26 cellular contexts compared by ENCODE assay signal in the genomic region with DNA sequence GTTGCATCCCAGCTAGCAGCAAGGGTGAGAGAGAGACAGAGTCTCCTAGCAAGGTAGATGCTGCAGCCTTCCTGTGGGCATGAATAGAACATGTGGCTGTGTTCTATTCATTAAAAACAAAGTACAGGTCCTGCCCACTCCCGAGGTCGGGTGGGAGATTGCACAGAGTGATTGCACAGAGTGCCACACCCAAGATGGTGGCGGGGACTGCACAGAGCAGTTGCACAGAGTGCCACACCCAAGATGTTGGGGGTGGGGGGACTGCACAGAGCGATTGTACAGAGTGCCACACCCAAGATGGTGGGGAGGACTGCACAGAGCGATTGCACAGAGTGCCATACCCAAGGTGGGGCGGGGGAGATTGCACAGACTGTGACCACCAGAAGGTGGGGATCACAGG.
"Had no signal": no experiment of that assay in that cellular context is flagged by ENCODE, and none has a peak within 500 bp of the region (broad histone marks: within the 10 kb centered on the region; RNA-seq: fewer than 3 reads in every experiment).

No MANE protein-coding gene starts in this region.

- H3K4me1 Mint-ChIP-seq: immature natural killer cell; mesothelial cell of epicardium; naive thymus-derived CD4-positive, alpha-beta T cell; stimulated activated naive B cell treated with anti-CD40 and anti-IgM and Interleukin-4, amounts not matched to agents 10 μg/mL and 1 μg/mL and 100 μg/mL, for 72 hours had no signal

- H3K36me3 Mint-ChIP-seq: immature natural killer cell; mesothelial cell of epicardium; naive thymus-derived CD4-positive, alpha-beta T cell; natural killer cell treated with Interleukin-12 subunit alpha and Interleukin-12 subunit beta and Interleukin-15 and Interleukin-18, amount 100 ng/mL, for 72 hours; stimulated activated naive B cell treated with anti-CD40 and anti-IgM and Interleukin-4, amounts not matched to agents 10 μg/mL and 1 μg/mL and 100 μg/mL, for 72 hours had no signal

- DNase-seq: hypothalamus; immature natural killer cell; kidney; left ventricle myocardium inferior; mesendoderm; naive thymus-derived CD4-positive, alpha-beta T cell; ovary; stimulated activated CD4-positive, alpha-beta T cell treated with anti-CD3 and anti-CD28 coated beads, Interleukin-12 subunit alpha, Interleukin-12 subunit beta, amount 100 ng/mL, for 4 hours; stimulated activated CD4-positive, alpha-beta T cell treated with anti-CD3 and anti-CD28 coated beads, Interleukin-15, amount 100 ng/mL, for 24 hours; stimulated activated CD4-positive, alpha-beta T cell treated with anti-CD3 and anti-CD28 coated beads, Interleukin-2, amount 100 ng/mL, for 24 hours; stimulated activated CD4-positive, alpha-beta T cell treated with anti-CD3 and anti-CD28 coated beads, Interleukin-4, amount 100 ng/mL, for 1 hour; stimulated activated naive B cell treated with anti-CD40 and anti-IgM and Interleukin-4, amounts not matched to agents 10 μg/mL and 1 μg/mL and 100 μg/mL, for 72 hours; stimulated activated naive CD8-positive, alpha-beta T cell treated with anti-CD3 and anti-CD28 coated beads, Interleukin-15, Interleukin-2, amounts not matched to agents 100 U/mL and 50 U/mL, for 24 hours; stomach; testis; thyroid gland; transverse colon; upper lobe of left lung had no signal

- H3K27ac Mint-ChIP-seq: immature natural killer cell; mesothelial cell of epicardium; naive thymus-derived CD4-positive, alpha-beta T cell; natural killer cell treated with Interleukin-12 subunit alpha and Interleukin-12 subunit beta and Interleukin-15 and Interleukin-18, amount 100 ng/mL, for 72 hours; progenitor cell of endocrine pancreas; stimulated activated naive B cell treated with anti-CD40 and anti-IgM and Interleukin-4, amounts not matched to agents 10 μg/mL and 1 μg/mL and 100 μg/mL, for 72 hours had no signal

- H3K9me3 ChIP-seq: left ventricle myocardium inferior, ovary, right atrium auricular region, stomach, testis, thyroid gland, transverse colon, upper lobe of left lung had no signal

- FAIRE-seq: islet of Langerhans, kidney had no signal

- H3K4me3 Mint-ChIP-seq: immature natural killer cell; mesothelial cell of epicardium; naive thymus-derived CD4-positive, alpha-beta T cell; natural killer cell treated with Interleukin-12 subunit alpha and Interleukin-12 subunit beta and Interleukin-15 and Interleukin-18, amount 100 ng/mL, for 72 hours; stimulated activated naive B cell treated with anti-CD40 and anti-IgM and Interleukin-4, amounts not matched to agents 10 μg/mL and 1 μg/mL and 100 μg/mL, for 72 hours had no signal

- H3K36me3 ChIP-seq: left ventricle myocardium inferior, ovary, right atrium auricular region, stomach, thyroid gland, transverse colon, upper lobe of left lung had no signal

- H3K4me1 ChIP-seq: left ventricle myocardium inferior, right atrium auricular region, testis, upper lobe of left lung had no signal

- H3K4me3 ChIP-seq: left ventricle myocardium inferior, lung, ovary, right atrium auricular region, skin epidermis, stomach, testis, thyroid gland, transverse colon, upper lobe of left lung had no signal

- H3K27ac ChIP-seq: left ventricle myocardium inferior, ovary, right atrium auricular region, stomach, testis, thyroid gland, transverse colon, upper lobe of left lung had no signal

- ATAC-seq: naive thymus-derived CD4-positive, alpha-beta T cell; natural killer cell treated with Interleukin-12 subunit alpha and Interleukin-12 subunit beta and Interleukin-15 and Interleukin-18, amount 100 ng/mL, for 72 hours; sciatic nerve; stimulated activated naive B cell treated with anti-CD40 and anti-IgM and Interleukin-4, amounts not matched to agents 10 μg/mL and 1 μg/mL and 100 μg/mL, for 72 hours; stimulated activated naive CD8-positive, alpha-beta T cell treated with anti-CD3 and anti-CD28 coated beads, Interleukin-15, Interleukin-2, amounts not matched to agents 100 U/mL and 50 U/mL, for 24 hours had no signal

- H3K27me3 ChIP-seq: ovary, right atrium auricular region, stomach, testis, thyroid gland, transverse colon, upper lobe of left lung had no signal

- H3K9me3 Mint-ChIP-seq: mesothelial cell of epicardium; natural killer cell treated with Interleukin-12 subunit alpha and Interleukin-12 subunit beta and Interleukin-15 and Interleukin-18, amount 100 ng/mL, for 72 hours; stimulated activated naive B cell treated with anti-CD40 and anti-IgM and Interleukin-4, amounts not matched to agents 10 μg/mL and 1 μg/mL and 100 μg/mL, for 72 hours had no signal
